In the genomic region with DNA sequence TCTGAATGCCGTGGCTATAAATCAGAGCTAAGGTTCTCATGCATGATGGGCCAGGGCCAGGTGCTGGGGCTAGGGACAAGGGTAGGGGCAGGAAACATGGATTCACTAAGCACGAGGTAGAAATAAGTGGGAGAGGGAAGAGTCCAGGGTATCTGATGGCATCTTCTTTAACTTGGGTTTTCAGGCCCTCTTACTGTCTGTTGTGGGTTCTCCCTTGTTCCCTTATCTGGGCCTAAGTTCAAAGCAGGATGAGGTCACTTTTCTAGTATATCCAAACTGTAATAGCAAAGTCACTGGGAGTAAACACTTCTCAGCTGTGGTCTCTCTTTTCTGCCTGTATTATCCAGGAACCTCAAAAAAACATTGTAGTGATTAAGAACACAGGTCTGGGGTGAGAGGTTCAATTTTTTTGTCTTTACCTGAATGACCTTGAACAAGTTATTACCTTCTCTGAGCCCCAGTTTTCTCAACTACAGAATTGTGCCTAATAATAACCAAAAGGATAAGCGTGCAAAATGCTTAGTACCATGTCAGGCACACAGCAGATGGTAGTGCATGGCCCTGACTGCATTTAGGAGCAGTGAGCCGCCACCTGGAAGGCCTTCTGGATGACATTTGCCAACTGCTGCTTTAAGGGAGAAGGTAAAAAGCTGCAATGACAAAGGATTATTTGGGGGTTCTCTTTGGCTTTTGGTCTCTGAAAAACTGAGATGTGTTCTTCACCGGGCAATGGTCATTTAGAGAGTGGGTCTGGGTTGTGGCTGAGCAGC, we compare ENCODE assay signal across 19 cellular contexts. TPM values are rescaled to one million over a fixed set of nuclear protein-coding genes. Genes with fewer than 3 reads are reported as not detected.
DNase-seq lines count a peak whose midpoint lies in the region; ATAC-seq and TF ChIP-seq lines count a peak whose summit lies in the region.
"Had no signal": no experiment of that assay in that cellular context is flagged by ENCODE, and none has a peak within 500 bp of the region (broad histone marks: within the 10 kb centered on the region; RNA-seq: fewer than 3 reads in every experiment).

No MANE protein-coding gene starts in this region.

- POLR2A ChIA-PET in T-cell (lab: Charles Lee): no interaction called here

- peak; percentile 77 for DNase-seq in AG08396 (ENCODE audit: low spot score)
- peak; percentile 79 for DNase-seq in NCI-H1694 (lab: John Stamatoyannopoulos, UW)
- peak; percentile 73 for DNase-seq in choroid plexus epithelial cell (ENCODE audit: low read depth)
- peak; percentile 81 for DNase-seq in myocyte (ENCODE audit: low read depth)
- no peak for DNase-seq in T-cell
- no peak for DNase-seq in NCI-H526 (lab: John Stamatoyannopoulos, UW)
- no peak for DNase-seq in NCI-H1105 treated with DMSO at 0.1 percent for 48 hours (lab: John Stamatoyannopoulos, UW)
- no peak for DNase-seq in HT-29 (ENCODE audit: low spot score)
- DNase-seq: activated CD4-positive, alpha-beta T cell treated with anti-CD3 and anti-CD28 coated beads for 1 hour; activated naive CD8-positive, alpha-beta T cell treated with anti-CD3 and anti-CD28 coated beads, Interleukin-2, amount 10 ng/mL, durations not matched to agents 7 days and 5 days; activated T-cell treated with anti-CD3 and anti-CD28 coated beads for 4 hours; lower lobe of right lung; NCI-H510A treated with DMSO at 0.1 percent for 48 hours; nephron progenitor cell; stimulated activated naive CD8-positive, alpha-beta T cell treated with anti-CD3 and anti-CD28 coated beads, Interleukin-15, amount 100 ng/mL, for 72 hours had no signal

- peaks cover 2 to 6% of the 10 kb centered on the region in 2 donors for H3K27me3 Mint-ChIP-seq in T-cell

- H3K9me3 Mint-ChIP-seq in T-cell: no peaks in the 10 kb centered on the region
- H3K9me3 Mint-ChIP-seq: activated naive CD8-positive, alpha-beta T cell treated with anti-CD3 and anti-CD28 coated beads, Interleukin-2, amount 10 ng/mL, durations not matched to agents 7 days and 5 days; nephron progenitor cell; stimulated activated naive CD8-positive, alpha-beta T cell treated with anti-CD3 and anti-CD28 coated beads, Interleukin-15, amount 100 ng/mL, for 72 hours; T-helper 1 cell treated with Interleukin-12 subunit alpha and Interleukin-12 subunit beta and Interleukin-4 antibody, amounts not matched to agents 30 μg/mL and 1 μg/mL, for 36 hours had no signal

- no peak for TF ChIP-seq CTCF in choroid plexus epithelial cell (conservative IDR thresholded peaks at IDR 0.05; ENCODE audit: low read depth, low read length)

- no peak for ATAC-seq in T-cell (replicated peaks in 1 of 4)
- ATAC-seq: lower lobe of right lung; stimulated activated naive CD8-positive, alpha-beta T cell treated with anti-CD3 and anti-CD28 coated beads, Interleukin-15, amount 100 ng/mL, for 72 hours had no signal

- H3K4me1 Mint-ChIP-seq in T-cell: peaks cover 6 to 31% (median 8%) of the 10 kb centered on the region in 3 donors

- H3K4me3 ChIP-seq in choroid plexus epithelial cell (ENCODE audit: low read depth, low read length): no peak overlapping the region
- H3K4me3 ChIP-seq: lower lobe of right lung, skin epidermis had no signal

- H3K36me3 Mint-ChIP-seq in T-cell: no peaks in the 10 kb centered on the region
- H3K36me3 Mint-ChIP-seq: activated naive CD8-positive, alpha-beta T cell treated with anti-CD3 and anti-CD28 coated beads, Interleukin-2, amount 10 ng/mL, durations not matched to agents 7 days and 5 days had no signal

- H3K4me3 Mint-ChIP-seq in T-cell: no peak overlapping the region
- H3K4me3 Mint-ChIP-seq: activated naive CD8-positive, alpha-beta T cell treated with anti-CD3 and anti-CD28 coated beads, Interleukin-2, amount 10 ng/mL, durations not matched to agents 7 days and 5 days; nephron progenitor cell; stimulated activated naive CD8-positive, alpha-beta T cell treated with anti-CD3 and anti-CD28 coated beads, Interleukin-15, amount 100 ng/mL, for 72 hours; T-helper 1 cell treated with Interleukin-12 subunit alpha and Interleukin-12 subunit beta and Interleukin-4 antibody, amounts not matched to agents 30 μg/mL and 1 μg/mL, for 36 hours had no signal

- CTCF ChIA-PET in T-cell (lab: Charles Lee): no interaction called here

- H3K27ac Mint-ChIP-seq in T-cell: no peak overlapping the region
- H3K27ac Mint-ChIP-seq: stimulated activated naive CD8-positive, alpha-beta T cell treated with anti-CD3 and anti-CD28 coated beads, Interleukin-15, amount 100 ng/mL, for 72 hours; T-helper 1 cell treated with Interleukin-12 subunit alpha and Interleukin-12 subunit beta and Interleukin-4 antibody, amounts not matched to agents 30 μg/mL and 1 μg/mL, for 36 hours had no signal

RNA-seq across cellular contexts. Expression of gene A3GALT2, which starts 53.6 kb away (rescaled TPM):
- total RNA-seq in myocyte: 0.32 TPM in 1 of 2 replicates, not detected in the other
- polyA plus RNA-seq in myocyte (2012): not detected
- total RNA-seq in T-cell: under 1 TPM in 1 of 5 donors, not detected in 4; 0.26 TPM
- 0.10 and 1.0 TPM in 2 replicates for total RNA-seq in HT-29 (2014; rRNA removed; shearing (Covaris generic))
- total RNA-seq: epithelial cell of proximal tubule, lower lobe of right lung, RPMI7951 had no signal

RNA-seq across cellular contexts. Expression of gene PHC2, which starts 56.4 kb away (rescaled TPM):
- 72.5 and 93.1 TPM in 2 replicates for total RNA-seq in myocyte
- polyA plus RNA-seq in myocyte (2012): 70.4 TPM
- total RNA-seq in T-cell: 10 to 100 TPM; 29.7 to 39.3 (median 37.9) TPM
- total RNA-seq in HT-29 (2014; rRNA removed; shearing (Covaris generic)): 148 and 166 TPM in 2 replicates

Comparison
In these comparisons a context has a peak if more than half of its experiments do, and no peak if none do; other contexts are left out.
1. DNase-seq: peak in AG08396 (single experiment), NCI-H1694 (single experiment), choroid plexus epithelial cell (single experiment) and myocyte (single experiment); none in T-cell (0 of 34), NCI-H526 (0 of 2), NCI-H1105 treated with DMSO at 0.1 percent for 48 hours (single experiment) and HT-29 (single experiment).